Comparison of ENCODE assay signal across 9 cellular contexts in genomic region chr12:12319501-12320322, GRCh38. TPM values are rescaled to one million over a fixed set of nuclear protein-coding genes. Genes with fewer than 3 reads are reported as not detected.
DNase-seq lines count a peak whose midpoint lies in the region; TF ChIP-seq lines count a peak whose summit lies in the region.
"Had no signal": no experiment of that assay in that cellular context is flagged by ENCODE, and none has a peak within 500 bp of the region (broad histone marks: within the 10 kb centered on the region; RNA-seq: fewer than 3 reads in every experiment).

No MANE protein-coding gene starts in this region.

- H3K9me3 ChIP-seq in neural progenitor cell (ENCODE audit: low read depth): no peaks in the 10 kb centered on the region

- H3K27ac ChIP-seq in 22Rv1 (peak overlapping the region; percentile 38), neural progenitor cell (no peak overlapping the region)

- H3K27me3 ChIP-seq in neural progenitor cell: no peaks in the 10 kb centered on the region

- H3K9ac ChIP-seq in neural progenitor cell: no peak overlapping the region

- H3K79me2 ChIP-seq in neural progenitor cell (ENCODE audit: low read depth): no peaks in the 10 kb centered on the region

- peaks cover 23% of the 10 kb centered on the region for H3K4me1 Mint-ChIP-seq in neural progenitor cell

- no peaks in the 10 kb centered on the region for H3K36me3 ChIP-seq in neural progenitor cell

- H3K27me3 Mint-ChIP-seq in neural progenitor cell (ENCODE audit: insufficient read depth, low read depth): peaks cover 4% of the 10 kb centered on the region

- peaks cover 7% of the 10 kb centered on the region for H3K4me1 ChIP-seq in neural progenitor cell

- no peaks in the 10 kb centered on the region for H3K36me3 Mint-ChIP-seq in neural progenitor cell

- peak overlapping the region; percentile 56 for H2AFZ ChIP-seq in neural progenitor cell (replicated peaks)

- TF ChIP-seq CTCF in 22Rv1 (IDR thresholded peaks at IDR 0.05) (no peak), fibroblast of the aortic adventitia (IDR thresholded peaks at IDR 0.05; ENCODE audit: insufficient read depth, low read length) (no peak), neural progenitor cell (IDR thresholded peaks at IDR 0.05) (no peak)

- H3F3A ChIP-seq in neural progenitor cell (ENCODE audit: low read depth): peaks cover 8% of the 10 kb centered on the region

- peaks cover 5% of the 10 kb centered on the region for H3K9me3 Mint-ChIP-seq in neural progenitor cell

- no peaks in the 10 kb centered on the region for H4K20me1 ChIP-seq in neural progenitor cell (ENCODE audit: low read depth)

- DNase-seq in NCI-H446 treated with DMSO at 0.1 percent for 48 hours (lab: John Stamatoyannopoulos, UW) (peak; percentile 77), fibroblast of the aortic adventitia (ENCODE audit: low read depth) (peak; percentile 53), neural progenitor cell (ENCODE audit: low spot score) (no peak), T-helper 9 cell (no peak), iPS-NIHi11 (ENCODE audit: low spot score) (no peak), NCI-H146 (lab: John Stamatoyannopoulos, UW) (no peak), NCI-H2227 (lab: John Stamatoyannopoulos, UW; ENCODE audit: unreplicated experiment) (no peak)

- peak overlapping the region; percentile 44 for H3K4me3 ChIP-seq in fibroblast of the aortic adventitia (ENCODE audit: low read depth, low read length)
- H3K4me3 ChIP-seq in neural progenitor cell: no peak overlapping the region

- peak overlapping the region; percentile 55 for H3K27ac Mint-ChIP-seq in neural progenitor cell

- H3K4me3 Mint-ChIP-seq in neural progenitor cell: no peak overlapping the region

- peak overlapping the region; percentile 28 for H3K4me2 ChIP-seq in neural progenitor cell

RNA-seq across cellular contexts. Expression of gene MANSC1, which starts 30.3 kb away (rescaled TPM):
- total RNA-seq in fibroblast of the aortic adventitia (ENCODE audit: low replicate concordance): 2.1 and 10.9 TPM in 2 replicates
- 6.2 and 6.5 TPM in 2 replicates for total RNA-seq in neural progenitor cell (ENCODE audit: low replicate concordance)
- total RNA-seq: OCI-LY7 had no signal

RNA-seq across cellular contexts. Expression of gene BORCS5, which starts 37.2 kb away (rescaled TPM):
- total RNA-seq in fibroblast of the aortic adventitia (ENCODE audit: low replicate concordance) (6.5 and 18.3 TPM in 2 replicates), neural progenitor cell (ENCODE audit: low replicate concordance) (11.4 and 13.3 TPM in 2 replicates)

RNA-seq across cellular contexts. Expression of gene LRP6, which starts 52.9 kb away (rescaled TPM):
- total RNA-seq in fibroblast of the aortic adventitia (ENCODE audit: low replicate concordance) (44.2 and 116 TPM in 2 replicates), neural progenitor cell (ENCODE audit: low replicate concordance) (61.6 and 68.0 TPM in 2 replicates)

Comparison
In these comparisons a context has a peak if more than half of its experiments do, and no peak if none do; other contexts are left out.
1. DNase-seq: peak in NCI-H446 treated with DMSO at 0.1 percent for 48 hours (single experiment) and fibroblast of the aortic adventitia (single experiment); none in neural progenitor cell (single experiment), T-helper 9 cell (single experiment), iPS-NIHi11 (single experiment), NCI-H146 (single experiment) and NCI-H2227 (single experiment).